In genomic region chr16:68445458-68445857, GRCh38 we compare ENCODE assay signal across 8 cellular contexts. TPM values are rescaled to one million over a fixed set of nuclear protein-coding genes. Genes with fewer than 3 reads are reported as not detected.
DNase-seq lines count a peak whose midpoint lies in the region; TF ChIP-seq lines count a peak whose summit lies in the region.

No MANE protein-coding gene starts in this region.

- TF ChIP-seq POLR2A in sigmoid colon (IDR thresholded peaks at IDR 0.05) = no peak

- H3K4me1 ChIP-seq in OCI-LY3 (ENCODE audit: low read length) (peaks cover 11% of the 10 kb centered on the region; the same call in 1 of the 2 replicates), osteoblast (ENCODE audit: insufficient read depth, low read length) (peaks cover 7% of the 10 kb centered on the region), sigmoid colon (peaks cover 0 to 27% (median 21%) of the 10 kb centered on the region in 4 donors)

- POLR2A ChIA-PET in activated CD4-positive, alpha-beta T cell treated with anti-CD3 and anti-CD28 coated beads, Interleukin-2, amount 10 ng/mL, durations not matched to agents 7 days and 5 days (lab: Charles Lee) = no interaction called here

- H3K36me3 ChIP-seq in OCI-LY3 (replicated peaks; ENCODE audit: low read depth, low read length) (no peaks in the 10 kb centered on the region), osteoblast (ENCODE audit: insufficient read depth, low read length) (no peaks in the 10 kb centered on the region), sigmoid colon (no peaks in the 10 kb centered on the region)

- peaks cover 4% of the 10 kb centered on the region; the same call in 1 of the 2 replicates for H4K20me1 ChIP-seq in OCI-LY3 (ENCODE audit: insufficient read depth, low read length)
- peaks cover 2% of the 10 kb centered on the region for H4K20me1 ChIP-seq in osteoblast (ENCODE audit: insufficient read depth, low read length)

- no peak overlapping the region for H3K27ac ChIP-seq in OCI-LY3 (ENCODE audit: low read length)
- H3K27ac ChIP-seq in dorsolateral prefrontal cortex = no peak overlapping the region
- H3K27ac ChIP-seq in osteoblast (ENCODE audit: low read depth, low read length) = no peak overlapping the region
- H3K27ac ChIP-seq in sigmoid colon = no peak overlapping the region

- peaks cover 55% of the 10 kb centered on the region for H3K27me3 Mint-ChIP-seq in activated CD4-positive, alpha-beta T cell treated with anti-CD3 and anti-CD28 coated beads, Interleukin-2, amount 10 ng/mL, durations not matched to agents 7 days and 5 days

- H3K27ac Mint-ChIP-seq in activated CD4-positive, alpha-beta T cell treated with anti-CD3 and anti-CD28 coated beads, Interleukin-2, amount 10 ng/mL, durations not matched to agents 7 days and 5 days = no peak overlapping the region

- CTCF ChIA-PET in activated CD4-positive, alpha-beta T cell treated with anti-CD3 and anti-CD28 coated beads, Interleukin-2, amount 10 ng/mL, durations not matched to agents 7 days and 5 days (lab: Charles Lee) = interaction anchor here (1.2 to 2.7 kb wide), 3 partner anchors 27 to 75 kb away, joined by 4 to 6 read pairs (median 5); no protein-coding TSS in a partner anchor

- H3K9me3 ChIP-seq in OCI-LY3 (ENCODE audit: insufficient read depth, low read length) = no peaks in the 10 kb centered on the region
- H3K9me3 ChIP-seq in osteoblast (ENCODE audit: low read depth, low read length) = no peaks in the 10 kb centered on the region
- H3K9me3 ChIP-seq in sigmoid colon = no peaks in the 10 kb centered on the region

- 2% methylated on average over 1 of the region's 1 CpG for WGBS in sigmoid colon, 2 donors

- no peak overlapping the region for H2AFZ ChIP-seq in OCI-LY3 (ENCODE audit: low read depth, low read length)
- no peak overlapping the region for H2AFZ ChIP-seq in osteoblast (ENCODE audit: low read length)

- H3K79me2 ChIP-seq in OCI-LY3 (ENCODE audit: low read length) (no peaks in the 10 kb centered on the region), osteoblast (ENCODE audit: insufficient read depth, low read length) (no peaks in the 10 kb centered on the region)

- H3K4me2 ChIP-seq in OCI-LY3 (ENCODE audit: low read length) (no peak overlapping the region), osteoblast (ENCODE audit: insufficient read depth, low read length) (no peak overlapping the region)

- H3K4me3 ChIP-seq in OCI-LY3 (ENCODE audit: low read length) (no peak overlapping the region), dorsolateral prefrontal cortex (no peak overlapping the region), osteoblast (ENCODE audit: insufficient read depth, low read length) (no peak overlapping the region), sigmoid colon (no peak overlapping the region)

- peak; percentile 94 for TF ChIP-seq CTCF in OCI-LY3 (IDR thresholded peaks at IDR 0.05; ENCODE audit: low read depth, low read length)
- TF ChIP-seq CTCF in dorsolateral prefrontal cortex (IDR thresholded peaks at IDR 0.05 in 54 of 56, conservative IDR thresholded peaks at IDR 0.05 in 2 of 56; ENCODE audit: low read depth in 1 of 56, partially characterized antibody in 56 of 56) = peak in 54 of 56 donors; percentile 10 to 65 (median 52)
- TF ChIP-seq CTCF in osteoblast (IDR thresholded peaks at IDR 0.05; ENCODE audit: extremely low read depth, low read depth, low read length) = peak; percentile 62
- TF ChIP-seq CTCF in sigmoid colon (IDR thresholded peaks at IDR 0.05) = peak in 1 of 4 experiments; percentile 18

- H3K27me3 ChIP-seq in OCI-LY3 (ENCODE audit: low read depth, low read length) = peaks cover 7% of the 10 kb centered on the region; the same call in 1 of the 2 replicates
- H3K27me3 ChIP-seq in dorsolateral prefrontal cortex = peaks cover 0 to 19% (median 0%) of the 10 kb centered on the region in 45 donors
- peaks cover 28% of the 10 kb centered on the region for H3K27me3 ChIP-seq in osteoblast (ENCODE audit: insufficient read depth, low read length)
- peaks cover 0 to 3% (median 0%) of the 10 kb centered on the region in 3 donors for H3K27me3 ChIP-seq in sigmoid colon

- TF ChIP-seq EP300 in sigmoid colon (IDR thresholded peaks at IDR 0.05) = no peak

- intact Hi-C loops in dorsolateral prefrontal cortex (cut with DNase I) = loop anchor here (5.0 to 10.0 kb wide), 4 partner anchors 62 to 201 kb away; partner anchors contain the start of gene PLA2G15 (in 1 of the 2)
- intact Hi-C loops in sigmoid colon (cut with DNase I) = no loop called here

- peak; percentile 80 for DNase-seq in activated CD4-positive, alpha-beta T cell treated with anti-CD3 and anti-CD28 coated beads, Interleukin-2, amount 10 ng/mL, durations not matched to agents 7 days and 5 days
- DNase-seq in activated CD4-positive, alpha-beta T cell treated with anti-CD3 and anti-CD28 coated beads, Interleukin-2, amount 50 U/mL, for 1 hour = no peak
- DNase-seq in LHCN-M2 (ENCODE audit: low read depth) (peak; percentile 58), dorsolateral prefrontal cortex (peak in 6 of 10 donors; percentile 33 to 71 (median 58)), osteoblast (ENCODE audit: insufficient read length, low spot score, missing footprints) (peak; percentile 84), sigmoid colon (no peak), mesenteric fat pad (ENCODE audit: low spot score) (no peak)

- H3K4me1 Mint-ChIP-seq in activated CD4-positive, alpha-beta T cell treated with anti-CD3 and anti-CD28 coated beads, Interleukin-2, amount 10 ng/mL, durations not matched to agents 7 days and 5 days = peaks cover 16% of the 10 kb centered on the region

- H3K9me3 Mint-ChIP-seq in activated CD4-positive, alpha-beta T cell treated with anti-CD3 and anti-CD28 coated beads, Interleukin-2, amount 10 ng/mL, durations not matched to agents 7 days and 5 days = no peaks in the 10 kb centered on the region

- H3K36me3 Mint-ChIP-seq in activated CD4-positive, alpha-beta T cell treated with anti-CD3 and anti-CD28 coated beads, Interleukin-2, amount 10 ng/mL, durations not matched to agents 7 days and 5 days (ENCODE audit: low read depth) = no peaks in the 10 kb centered on the region

- H3K4me3 Mint-ChIP-seq in activated CD4-positive, alpha-beta T cell treated with anti-CD3 and anti-CD28 coated beads, Interleukin-2, amount 10 ng/mL, durations not matched to agents 7 days and 5 days = no peak overlapping the region

- H3K9ac ChIP-seq in OCI-LY3 (ENCODE audit: low read length) = no peak overlapping the region

RNA-seq across cellular contexts. Expression of gene SMPD3, which starts 2.9 kb away (rescaled TPM):
- 1 to 10 TPM; 4.1 to 4.6 TPM for total RNA-seq in activated CD4-positive, alpha-beta T cell treated with anti-CD3 and anti-CD28 coated beads, Interleukin-2, amount 10 ng/mL, durations not matched to agents 7 days and 5 days
- total RNA-seq in LHCN-M2 (2014; rRNA removed) (0.17 TPM in 1 of 2 replicates, not detected in the other), dorsolateral prefrontal cortex (10 to 100 TPM in 118 of 120 experiments, 1 to 10 TPM in 2; 5.3 to 40.7 (median 21.2) TPM), osteoblast (0.72 TPM in 1 of 2 replicates, not detected in the other), sigmoid colon (1 to 10 TPM in 3 of 4 donors, under 1 TPM in 1; 0.49 to 2.8 (median 2.2) TPM), mesenteric fat pad (0.58 TPM)
- polyA plus RNA-seq in LHCN-M2 (2012) = 0.36 TPM
- polyA plus RNA-seq in sigmoid colon = 10 to 100 TPM in 1 of 3 donors, 1 to 10 TPM in 2; 4.9 to 29.7 (median 9.0) TPM

Comparison
In these comparisons a context has a peak if more than half of its experiments do, and no peak if none do; other contexts are left out.
1. DNase-seq: peak in activated CD4-positive, alpha-beta T cell treated with anti-CD3 and anti-CD28 coated beads, Interleukin-2, amount 10 ng/mL, durations not matched to agents 7 days and 5 days (single experiment), LHCN-M2 (single experiment), dorsolateral prefrontal cortex (6 of 10) and osteoblast (single experiment); none in activated CD4-positive, alpha-beta T cell treated with anti-CD3 and anti-CD28 coated beads, Interleukin-2, amount 50 U/mL, for 1 hour (single experiment), sigmoid colon (single experiment) and mesenteric fat pad (single experiment).